ENCODE assay signal across 20 cellular contexts in the genomic region with DNA sequence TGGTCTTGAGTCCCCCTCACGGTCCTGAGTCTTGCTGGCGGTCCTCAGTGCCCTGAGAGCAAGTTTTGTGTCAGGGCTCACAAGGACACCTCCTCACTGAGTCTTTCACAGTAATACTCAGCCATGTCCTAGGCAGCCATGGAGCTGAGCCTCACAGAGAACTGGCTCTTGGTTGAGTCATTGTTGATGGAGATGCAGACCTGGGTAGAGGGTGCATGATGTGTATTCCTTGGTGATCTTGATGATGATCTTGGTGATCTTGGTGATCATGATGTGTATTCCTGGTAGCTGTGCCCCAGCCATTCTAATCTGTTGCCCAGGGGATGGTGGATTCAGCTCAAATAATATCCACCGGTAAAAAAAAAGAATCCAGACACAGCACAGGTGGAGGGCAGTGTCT.
DNase-seq lines count a peak whose midpoint lies in the region; FAIRE-seq and TF ChIP-seq lines count a peak whose summit lies in the region.
"Had no signal": no experiment of that assay in that cellular context is flagged by ENCODE, and none has a peak within 500 bp of the region (broad histone marks: within the 10 kb centered on the region; RNA-seq: fewer than 3 reads in every experiment).

No MANE protein-coding gene starts in this region.

- H3K36me3 Mint-ChIP-seq in activated T-cell treated with anti-CD3 and anti-CD28 coated beads, Interleukin-2, amount 50 U/mL, for 24 hours (ENCODE audit: low read depth): peaks cover 10% of the 10 kb centered on the region
- no peaks in the 10 kb centered on the region for H3K36me3 Mint-ChIP-seq in dendritic cell treated with granulocyte-macrophage colony-stimulating factor and Interleukin-4, amounts not matched to agents 40 ng/mL and 50 ng/mL, for 4 days (ENCODE audit: low read depth)

- no peaks in the 10 kb centered on the region for H3K27me3 Mint-ChIP-seq in activated T-cell treated with anti-CD3 and anti-CD28 coated beads, Interleukin-2, amount 50 U/mL, for 24 hours
- peaks cover 13% of the 10 kb centered on the region for H3K27me3 Mint-ChIP-seq in dendritic cell treated with granulocyte-macrophage colony-stimulating factor and Interleukin-4, amounts not matched to agents 40 ng/mL and 50 ng/mL, for 4 days

- H3K9me3 Mint-ChIP-seq in activated T-cell treated with anti-CD3 and anti-CD28 coated beads, Interleukin-2, amount 50 U/mL, for 24 hours: peaks cover 11% of the 10 kb centered on the region
- peaks cover 9% of the 10 kb centered on the region for H3K9me3 Mint-ChIP-seq in dendritic cell treated with granulocyte-macrophage colony-stimulating factor and Interleukin-4, amounts not matched to agents 40 ng/mL and 50 ng/mL, for 4 days

- H3K4me3 ChIP-seq in foreskin fibroblast (ENCODE audit: low read depth in 1 of 2, low read length in 2 of 2): no peak overlapping the region
- H3K4me3 ChIP-seq: GM23338, Peyer's patch had no signal

- DNase-seq in activated T-cell treated with anti-CD3 and anti-CD28 coated beads, Interleukin-2, amount 50 U/mL, for 24 hours: no peak
- DNase-seq in activated T-cell treated with anti-CD3 and anti-CD28 coated beads, Interleukin-2, amount 50 U/mL, for 1 hour: no peak
- DNase-seq in stimulated activated CD4-positive, alpha-beta T cell treated with anti-CD3 and anti-CD28 coated beads, Interleukin-1b, Interleukin-23, amount 100 ng/mL, for 48 hours: peak; percentile 59
- no peak for DNase-seq in stimulated activated CD4-positive, alpha-beta T cell treated with anti-CD3 and anti-CD28 coated beads, Interleukin-4, amount 100 ng/mL, for 4 hours
- DNase-seq in H54 (ENCODE audit: insufficient read length, low spot score) (no peak), foreskin fibroblast (no peak)
- DNase-seq: CD4-positive, CD25-positive, alpha-beta regulatory T cell; EL; GF-D8; HCEC 1CT; Kasumi-1; NCI-H1417; NCI-H1694 treated with DMSO at 0.1 percent for 48 hours; NCI-H2081 treated with DMSO at 0.1 percent for 48 hours; NCI-H2171 treated with DMSO at 0.1 percent for 48 hours; NCI-H524 treated with DMSO at 0.1 percent for 48 hours; NCI-H82; Peyer's patch had no signal

- H3K4me3 Mint-ChIP-seq in activated T-cell treated with anti-CD3 and anti-CD28 coated beads, Interleukin-2, amount 50 U/mL, for 24 hours: no peak overlapping the region
- no peak overlapping the region for H3K4me3 Mint-ChIP-seq in dendritic cell treated with granulocyte-macrophage colony-stimulating factor and Interleukin-4, amounts not matched to agents 40 ng/mL and 50 ng/mL, for 4 days
- H3K4me3 Mint-ChIP-seq: GM23338 had no signal

- TF ChIP-seq POLR2A in H54 (IDR thresholded peaks at IDR 0.05; ENCODE audit: low read depth, low read length): no peak

- no peak for TF ChIP-seq CTCF in foreskin fibroblast (IDR thresholded peaks at IDR 0.05; ENCODE audit: low read depth, low read length)

- H3K4me1 Mint-ChIP-seq in activated T-cell treated with anti-CD3 and anti-CD28 coated beads, Interleukin-2, amount 50 U/mL, for 24 hours (ENCODE audit: low read depth): peaks cover 90% of the 10 kb centered on the region
- peaks cover 8% of the 10 kb centered on the region for H3K4me1 Mint-ChIP-seq in dendritic cell treated with granulocyte-macrophage colony-stimulating factor and Interleukin-4, amounts not matched to agents 40 ng/mL and 50 ng/mL, for 4 days (ENCODE audit: low read depth)
- H3K4me1 Mint-ChIP-seq: GM23338 had no signal

- intact Hi-C loops in dendritic cell treated with granulocyte-macrophage colony-stimulating factor and Interleukin-4, amounts not matched to agents 40 ng/mL and 50 ng/mL, for 4 days (cut with micrococcal nuclease): no loop called here

- FAIRE-seq in H54 (lab: Jason Lieb, UNC): no peak

- peak overlapping the region; percentile 90 for H3K27ac Mint-ChIP-seq in activated T-cell treated with anti-CD3 and anti-CD28 coated beads, Interleukin-2, amount 50 U/mL, for 24 hours
- H3K27ac Mint-ChIP-seq in dendritic cell treated with granulocyte-macrophage colony-stimulating factor and Interleukin-4, amounts not matched to agents 40 ng/mL and 50 ng/mL, for 4 days: peak overlapping the region; percentile 63
- H3K27ac Mint-ChIP-seq: CD4-positive, CD25-positive, alpha-beta regulatory T cell; GM23338 had no signal
